14 cellular contexts compared by ENCODE assay signal in genomic region chr10:59037018-59037389, GRCh38.
"Had no signal": no experiment of that assay in that cellular context is flagged by ENCODE, and none has a peak within 500 bp of the region (broad histone marks: within the 10 kb centered on the region; RNA-seq: fewer than 3 reads in every experiment).

No MANE protein-coding gene starts in this region.

- H3K27ac ChIP-seq: esophagus squamous epithelium, neural progenitor cell, ovary, right atrium auricular region, transverse colon had no signal

- DNase-seq: activated B cell treated with CpG ODN at 0.5 μM for 24 hours; activated CD4-positive, alpha-beta T cell treated with anti-CD3 and anti-CD28 coated beads, Interleukin-2, amount 10 ng/mL, durations not matched to agents 24 days and 14 days; activated naive CD4-positive, alpha-beta T cell treated with anti-CD3 and anti-CD28 coated beads for 36 hours; esophagus squamous epithelium; foreskin fibroblast; head of caudate nucleus; islet precursor cell; ovary; transverse colon had no signal

- H3K27me3 Mint-ChIP-seq: activated B cell treated with CpG ODN at 0.5 μM for 24 hours; activated CD4-positive, alpha-beta T cell treated with anti-CD3 and anti-CD28 coated beads, Interleukin-2, amount 10 ng/mL, durations not matched to agents 24 days and 14 days had no signal

- H3K4me3 Mint-ChIP-seq: activated B cell treated with CpG ODN at 0.5 μM for 24 hours; activated CD4-positive, alpha-beta T cell treated with anti-CD3 and anti-CD28 coated beads, Interleukin-2, amount 10 ng/mL, durations not matched to agents 24 days and 14 days; activated naive CD4-positive, alpha-beta T cell treated with anti-CD3 and anti-CD28 coated beads for 36 hours; neural progenitor cell had no signal

- H3K4me1 ChIP-seq: esophagus squamous epithelium, neural progenitor cell, right atrium auricular region had no signal

- H3K9me3 Mint-ChIP-seq: activated B cell treated with CpG ODN at 0.5 μM for 24 hours had no signal

- H3K27ac Mint-ChIP-seq: activated B cell treated with CpG ODN at 0.5 μM for 24 hours; activated CD4-positive, alpha-beta T cell treated with anti-CD3 and anti-CD28 coated beads, Interleukin-2, amount 10 ng/mL, durations not matched to agents 24 days and 14 days; activated naive CD4-positive, alpha-beta T cell treated with anti-CD3 and anti-CD28 coated beads for 36 hours; neural progenitor cell had no signal

- H3K27me3 ChIP-seq: esophagus squamous epithelium, neural progenitor cell, ovary, right atrium auricular region, transverse colon had no signal

- H3K9ac ChIP-seq: neural progenitor cell had no signal

- H3K9me3 ChIP-seq: esophagus squamous epithelium, ovary, right atrium auricular region, transverse colon had no signal

- H3K36me3 ChIP-seq: esophagus squamous epithelium, neural progenitor cell, ovary, right atrium auricular region, transverse colon had no signal

- FAIRE-seq: colon, small intestine, TTC549 had no signal

- H2AFZ ChIP-seq: neural progenitor cell had no signal

- H3K4me1 Mint-ChIP-seq: activated B cell treated with CpG ODN at 0.5 μM for 24 hours; activated CD4-positive, alpha-beta T cell treated with anti-CD3 and anti-CD28 coated beads, Interleukin-2, amount 10 ng/mL, durations not matched to agents 24 days and 14 days had no signal

- H3K4me2 ChIP-seq: neural progenitor cell had no signal

- H3K4me3 ChIP-seq: esophagus squamous epithelium, neural progenitor cell, ovary, right atrium auricular region, transverse colon had no signal

- H3K36me3 Mint-ChIP-seq: neural progenitor cell had no signal
